19 cellular contexts compared by ENCODE assay signal in the genomic region with DNA sequence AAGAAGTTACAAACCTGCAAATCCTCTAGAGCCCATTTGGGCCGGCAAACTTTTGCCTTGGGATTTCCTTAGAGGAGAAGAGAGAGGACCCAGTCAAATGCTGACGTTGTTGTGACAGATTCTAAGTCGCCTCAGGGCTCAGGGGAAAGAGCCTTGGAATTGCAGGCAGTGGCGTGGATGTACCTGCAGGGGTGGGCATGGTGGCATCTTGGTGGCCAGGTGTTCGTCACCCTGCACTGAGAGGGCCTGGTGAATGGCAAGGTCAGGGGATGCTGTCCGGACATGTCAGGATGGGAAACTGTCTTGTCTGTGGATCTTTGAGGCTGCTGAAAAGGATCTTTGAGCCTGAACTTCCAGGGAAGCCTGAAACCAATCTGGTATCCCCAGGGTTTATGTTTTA.
DNase-seq lines count a peak whose midpoint lies in the region; ATAC-seq and TF ChIP-seq lines count a peak whose summit lies in the region.
"Had no signal": no experiment of that assay in that cellular context is flagged by ENCODE, and none has a peak within 500 bp of the region (broad histone marks: within the 10 kb centered on the region; RNA-seq: fewer than 3 reads in every experiment).

No MANE protein-coding gene starts in this region.

- peaks cover 22% of the 10 kb centered on the region for H3K4me1 ChIP-seq in SJCRH30

- no peak for ATAC-seq in natural killer cell treated with Interleukin-12 subunit alpha and Interleukin-12 subunit beta and Interleukin-15 and Interleukin-18, amount 100 ng/mL, for 72 hours
- no peak for ATAC-seq in natural killer cell
- ATAC-seq: CD8-positive, alpha-beta T cell had no signal

- no peaks in the 10 kb centered on the region for H3K9me3 ChIP-seq in SJCRH30 (replicated peaks)
- H3K9me3 ChIP-seq: MG63 had no signal

- H3K27me3 Mint-ChIP-seq in natural killer cell treated with Interleukin-12 subunit alpha and Interleukin-12 subunit beta and Interleukin-15 and Interleukin-18, amount 100 ng/mL, for 72 hours: no peaks in the 10 kb centered on the region
- H3K27me3 Mint-ChIP-seq in natural killer cell (ENCODE audit: low read depth in 2 of 2): no peaks in the 10 kb centered on the region
- H3K27me3 Mint-ChIP-seq: IgD-negative memory B cell had no signal

- no peak overlapping the region for H3K4me3 Mint-ChIP-seq in natural killer cell treated with Interleukin-12 subunit alpha and Interleukin-12 subunit beta and Interleukin-15 and Interleukin-18, amount 100 ng/mL, for 72 hours
- H3K4me3 Mint-ChIP-seq in natural killer cell: no peak overlapping the region
- H3K4me3 Mint-ChIP-seq: CD8-positive, alpha-beta T cell; IgD-negative memory B cell had no signal

- intact Hi-C loops in natural killer cell (cut with micrococcal nuclease): no loop called here

- no peak for TF ChIP-seq CTCF in natural killer cell (IDR thresholded peaks at IDR 0.05)

- peak; percentile 32 for DNase-seq in natural killer cell treated with Interleukin-12 subunit alpha and Interleukin-12 subunit beta and Interleukin-15 and Interleukin-18, amount 100 ng/mL, for 72 hours (ENCODE audit: low spot score)
- no peak for DNase-seq in natural killer cell
- peak; percentile 43 for DNase-seq in mesenteric fat pad (ENCODE audit: low spot score)
- DNase-seq in NCI-H1105 treated with DMSO at 0.1 percent for 48 hours (lab: John Stamatoyannopoulos, UW): no peak
- DNase-seq in HK-2 (ENCODE audit: unreplicated experiment): no peak
- no peak for DNase-seq in SJCRH30
- DNase-seq: CD8-positive, alpha-beta T cell; DMS53; EL; Karpas-422; MG63; NCI-H1048; NCI-H2081; NCI-H2171 treated with DMSO at 0.1 percent for 48 hours; NCI-H446 treated with DMSO at 0.1 percent for 48 hours; RPMI8226 had no signal

- H3K27me3 ChIP-seq in SJCRH30: no peaks in the 10 kb centered on the region
- H3K27me3 ChIP-seq: MG63 had no signal

- H3K27ac ChIP-seq in angular gyrus (ENCODE audit: low read depth, low read length) (peak overlapping the region; percentile 26), SJCRH30 (no peak overlapping the region)
- H3K27ac ChIP-seq: HL-60 had no signal

- no peak overlapping the region for H3K27ac Mint-ChIP-seq in natural killer cell treated with Interleukin-12 subunit alpha and Interleukin-12 subunit beta and Interleukin-15 and Interleukin-18, amount 100 ng/mL, for 72 hours
- H3K27ac Mint-ChIP-seq in natural killer cell: no peak overlapping the region
- H3K27ac Mint-ChIP-seq: CD8-positive, alpha-beta T cell; IgD-negative memory B cell had no signal

- H3K4me3 ChIP-seq in SJCRH30: no peak overlapping the region
- H3K4me3 ChIP-seq: MG63 had no signal

- H3K9me3 Mint-ChIP-seq in natural killer cell treated with Interleukin-12 subunit alpha and Interleukin-12 subunit beta and Interleukin-15 and Interleukin-18, amount 100 ng/mL, for 72 hours: no peaks in the 10 kb centered on the region
- H3K9me3 Mint-ChIP-seq in natural killer cell: no peaks in the 10 kb centered on the region
- H3K9me3 Mint-ChIP-seq: CD8-positive, alpha-beta T cell had no signal

- no peaks in the 10 kb centered on the region for H3K36me3 Mint-ChIP-seq in natural killer cell treated with Interleukin-12 subunit alpha and Interleukin-12 subunit beta and Interleukin-15 and Interleukin-18, amount 100 ng/mL, for 72 hours
- no peaks in the 10 kb centered on the region for H3K36me3 Mint-ChIP-seq in natural killer cell
- H3K36me3 Mint-ChIP-seq: CD8-positive, alpha-beta T cell; IgD-negative memory B cell had no signal

- no peaks in the 10 kb centered on the region for H3K36me3 ChIP-seq in SJCRH30
- H3K36me3 ChIP-seq: MG63 had no signal

- H3K4me1 Mint-ChIP-seq in natural killer cell treated with Interleukin-12 subunit alpha and Interleukin-12 subunit beta and Interleukin-15 and Interleukin-18, amount 100 ng/mL, for 72 hours (ENCODE audit: low read depth in 2 of 2): peaks cover 8 to 14% of the 10 kb centered on the region in 2 donors
- H3K4me1 Mint-ChIP-seq in natural killer cell: peaks cover 27 to 35% of the 10 kb centered on the region in 2 donors
- H3K4me1 Mint-ChIP-seq: IgD-negative memory B cell had no signal

Comparison
In these comparisons a context has a peak if more than half of its experiments do, and no peak if none do; other contexts are left out.
1. DNase-seq: peak in natural killer cell treated with Interleukin-12 subunit alpha and Interleukin-12 subunit beta and Interleukin-15 and Interleukin-18, amount 100 ng/mL, for 72 hours (single experiment) and mesenteric fat pad (single experiment); none in natural killer cell (single experiment), NCI-H1105 treated with DMSO at 0.1 percent for 48 hours (single experiment), HK-2 (single experiment) and SJCRH30 (0 of 2).